In genomic region chr3:120144267-120144666, GRCh38 we compare ENCODE assay signal across 13 cellular contexts. TPM values are rescaled to one million over a fixed set of nuclear protein-coding genes. Genes with fewer than 3 reads are reported as not detected.
A peak's percentile ranks its signal among the peaks of the same experiment; 100 is the strongest.
DNase-seq lines count a peak whose midpoint lies in the region; ATAC-seq and TF ChIP-seq lines count a peak whose summit lies in the region.
"Had no signal": no experiment of that assay in that cellular context is flagged by ENCODE, and none has a peak within 500 bp of the region (broad histone marks: within the 10 kb centered on the region; RNA-seq: fewer than 3 reads in every experiment).

No MANE protein-coding gene starts in this region.

- peak overlapping the region in 1 of 2 experiments; percentile 53 for H3K14ac ChIP-seq in mesenchymal stem cell (ENCODE audit: low read length in 2 of 2)

- H3K27me3 ChIP-seq in Caco-2 (replicated peaks; ENCODE audit: control insufficient read depth, insufficient read depth, low read length) (no peaks in the 10 kb centered on the region), PC-3 (ENCODE audit: low read length) (no peaks in the 10 kb centered on the region), mesenchymal stem cell (ENCODE audit: control insufficient read depth in 1 of 2, insufficient read depth in 1 of 2, low read length in 2 of 2) (no peaks in the 10 kb centered on the region)

- H3K9ac ChIP-seq in PC-3 (ENCODE audit: low read length) (no peak overlapping the region), mesenchymal stem cell (ENCODE audit: low read length) (no peak overlapping the region)

- no peaks in the 10 kb centered on the region for H4K20me1 ChIP-seq in PC-3 (ENCODE audit: low read length)

- H3K4me3 ChIP-seq in Caco-2 (ENCODE audit: low read depth, low read length) = no peak overlapping the region
- H3K4me3 ChIP-seq in PC-3 (ENCODE audit: low read length) = no peak overlapping the region
- H3K4me3 ChIP-seq in mesenchymal stem cell (ENCODE audit: insufficient read depth in 1 of 2, low read depth in 1 of 2, low read length in 2 of 2) = no peak overlapping the region

- ATAC-seq in PC-3 = peak; percentile 22
- no peak for ATAC-seq in activated T-cell treated with anti-CD3 and anti-CD28 coated beads, Interleukin-2, amount 50 U/mL, for 72 hours (replicated peaks in 1 of 2)
- ATAC-seq: natural killer cell treated with Interleukin-12 subunit alpha and Interleukin-12 subunit beta and Interleukin-15 and Interleukin-18, amount 100 ng/mL, for 72 hours had no signal

- TF ChIP-seq CTCF in Caco-2 (IDR thresholded peaks at IDR 0.05; ENCODE audit: insufficient read depth in 1 of 2, low read depth in 1 of 2, low read length in 1 of 2, severe bottlenecking in 1 of 2, unreplicated experiment in 1 of 2) (no peak), PC-3 (conservative IDR thresholded peaks at IDR 0.05; ENCODE audit: low read depth, low read length) (no peak), GM13977 (IDR thresholded peaks at IDR 0.05; ENCODE audit: extremely low read depth, insufficient read depth, missing control alignments) (no peak)

- H3F3A ChIP-seq in PC-3 (ENCODE audit: low read length, unreplicated experiment) = no peaks in the 10 kb centered on the region

- intact Hi-C loops in Caco-2 (cut with micrococcal nuclease; ENCODE audit: unreplicated experiment) = loop anchor here (1.0 to 2.0 kb wide), 2 partner anchors 39 to 49 kb away; no protein-coding TSS in a partner anchor
- intact Hi-C loops in PC-3 (cut with micrococcal nuclease) = loop anchor here (2.0 kb wide), 2 partner anchors 33 to 49 kb away; partner anchors contain the start of gene GSK3B

- H3K4ac ChIP-seq in mesenchymal stem cell (ENCODE audit: low read depth in 1 of 2, low read length in 2 of 2) = no peak overlapping the region

- in situ Hi-C loops in GM13977 (cut with MboI; ENCODE audit: low pct_unique_long_range_greater_than_20kb, low sequenced_read_pairs, unreplicated experiment) = no loop called here

- no peaks in the 10 kb centered on the region for H3K27me3 Mint-ChIP-seq in Caco-2 (ENCODE audit: insufficient read depth, unreplicated experiment)
- no peaks in the 10 kb centered on the region for H3K27me3 Mint-ChIP-seq in activated T-cell treated with anti-CD3 and anti-CD28 coated beads, Interleukin-2, amount 50 U/mL, for 72 hours (ENCODE audit: low read depth)
- H3K27me3 Mint-ChIP-seq: CD4-positive, alpha-beta T cell; natural killer cell treated with Interleukin-12 subunit alpha and Interleukin-12 subunit beta and Interleukin-15 and Interleukin-18, amount 100 ng/mL, for 72 hours had no signal

- H3K4me1 Mint-ChIP-seq in Caco-2 (ENCODE audit: low read depth, unreplicated experiment) = peaks cover 50% of the 10 kb centered on the region
- H3K4me1 Mint-ChIP-seq in activated T-cell treated with anti-CD3 and anti-CD28 coated beads, Interleukin-2, amount 50 U/mL, for 72 hours (ENCODE audit: low read depth) = peaks cover 42% of the 10 kb centered on the region

- DNase-seq in Caco-2 (peak; percentile 68 to 82), PC-3 (peak; percentile 82), epithelial cell of prostate (ENCODE audit: low read depth, low spot score) (peak; percentile 8), mesenchymal stem cell (no peak), COR-L47 (lab: John Stamatoyannopoulos, UW) (no peak), ureter (ENCODE audit: low spot score) (no peak), GM13977 (ENCODE audit: low spot score) (no peak)
- no peak for DNase-seq in activated T-cell treated with anti-CD3 and anti-CD28 coated beads, Interleukin-2, amount 50 U/mL, for 72 hours
- DNase-seq: activated T-cell treated with anti-CD3 and anti-CD28 coated beads, Interleukin-2, amount 50 U/mL, for 1 hour; CD4-positive, alpha-beta T cell; NCI-H187 treated with DMSO at 0.1 percent for 48 hours; stimulated activated CD4-positive, alpha-beta T cell treated with anti-CD3 and anti-CD28 coated beads, Interleukin-15, amount 100 ng/mL, for 24 hours had no signal

- H3K79me1 ChIP-seq in mesenchymal stem cell (replicated peaks; ENCODE audit: low read length, poor library complexity, severe bottlenecking) = no peaks in the 10 kb centered on the region

- WGBS in mesenchymal stem cell = 35% methylated on average over 4 of the region's 4 CpGs

- H3K9me3 Mint-ChIP-seq in Caco-2 (ENCODE audit: unreplicated experiment) = peaks cover 7% of the 10 kb centered on the region
- H3K9me3 Mint-ChIP-seq in activated T-cell treated with anti-CD3 and anti-CD28 coated beads, Interleukin-2, amount 50 U/mL, for 72 hours = no peaks in the 10 kb centered on the region
- H3K9me3 Mint-ChIP-seq: CD4-positive, alpha-beta T cell; natural killer cell treated with Interleukin-12 subunit alpha and Interleukin-12 subunit beta and Interleukin-15 and Interleukin-18, amount 100 ng/mL, for 72 hours had no signal

- H3K23ac ChIP-seq in mesenchymal stem cell (ENCODE audit: low read length in 2 of 2) = no peak overlapping the region

- POLR2A ChIA-PET in Caco-2 (lab: Charles Lee) = interaction anchor here (2.0 to 6.0 kb wide), 2 partner anchors 15 to 49 kb away, joined by 14 to 58 read pairs; partner anchors contain the start of gene GSK3B
- POLR2A ChIA-PET in PC-3 (lab: Charles Lee; ENCODE audit: unreplicated experiment) = interaction anchor here (0.5 to 2.1 kb wide), 2 partner anchors 49 to 185 kb away, joined by 3 to 10 read pairs; partner anchors contain the start of gene GSK3B

- BruUV-seq in Caco-2 (replicated peaks; lab: Mats Ljungman, UMichigan) (no TSS peak), PC-3 (replicated peaks; lab: Mats Ljungman, UMichigan) (no TSS peak)

- H2BK120ac ChIP-seq in mesenchymal stem cell (ENCODE audit: low read depth, low read length) = no peak overlapping the region

- peaks cover 12% of the 10 kb centered on the region for H3K36me3 Mint-ChIP-seq in Caco-2 (ENCODE audit: insufficient read depth, unreplicated experiment)
- no peaks in the 10 kb centered on the region for H3K36me3 Mint-ChIP-seq in activated T-cell treated with anti-CD3 and anti-CD28 coated beads, Interleukin-2, amount 50 U/mL, for 72 hours (ENCODE audit: insufficient read depth in 2 of 2)
- H3K36me3 Mint-ChIP-seq: natural killer cell treated with Interleukin-12 subunit alpha and Interleukin-12 subunit beta and Interleukin-15 and Interleukin-18, amount 100 ng/mL, for 72 hours had no signal

- peaks cover 55% of the 10 kb centered on the region for H3K4me1 ChIP-seq in Caco-2
- peaks cover 51% of the 10 kb centered on the region for H3K4me1 ChIP-seq in PC-3 (ENCODE audit: insufficient read depth, low read length)
- peaks cover 7% of the 10 kb centered on the region for H3K4me1 ChIP-seq in mesenchymal stem cell (ENCODE audit: control insufficient read depth, insufficient read depth, low read depth, low read length)

- no peak overlapping the region for H2AK5ac ChIP-seq in mesenchymal stem cell (ENCODE audit: low read length, severe bottlenecking)

- no peak overlapping the region for H2BK15ac ChIP-seq in mesenchymal stem cell (ENCODE audit: low read depth, poor library complexity, severe bottlenecking)

- CTCF ChIA-PET in Caco-2 (lab: Charles Lee) (interaction anchor here (0.5 to 1.5 kb wide), 3 partner anchors 16 to 49 kb away, joined by 3 to 5 read pairs (median 4); no protein-coding TSS in a partner anchor), PC-3 (lab: Charles Lee) (no interaction called here)

- H3K79me2 ChIP-seq in PC-3 (ENCODE audit: low read length) = no peaks in the 10 kb centered on the region

- H3K9me3 ChIP-seq in Caco-2 = peaks cover 4% of the 10 kb centered on the region; the same call in 1 of the 2 replicates
- no peaks in the 10 kb centered on the region for H3K9me3 ChIP-seq in PC-3 (ENCODE audit: low read length)
- no peaks in the 10 kb centered on the region for H3K9me3 ChIP-seq in mesenchymal stem cell (ENCODE audit: control insufficient read depth, low read length)

- H3K4me3 Mint-ChIP-seq in Caco-2 (ENCODE audit: unreplicated experiment) = peak overlapping the region; percentile 40
- H3K4me3 Mint-ChIP-seq in activated T-cell treated with anti-CD3 and anti-CD28 coated beads, Interleukin-2, amount 50 U/mL, for 72 hours = no peak overlapping the region
- H3K4me3 Mint-ChIP-seq: CD4-positive, alpha-beta T cell; natural killer cell treated with Interleukin-12 subunit alpha and Interleukin-12 subunit beta and Interleukin-15 and Interleukin-18, amount 100 ng/mL, for 72 hours had no signal

- no peaks in the 10 kb centered on the region; the same call in 1 of the 2 replicates for H3K36me3 ChIP-seq in Caco-2 (ENCODE audit: control insufficient read depth, insufficient read depth, low read length)
- no peaks in the 10 kb centered on the region for H3K36me3 ChIP-seq in PC-3 (ENCODE audit: low read depth, low read length)
- peaks cover 0 to 3% of the 10 kb centered on the region in 2 experiments for H3K36me3 ChIP-seq in mesenchymal stem cell (ENCODE audit: control insufficient read depth in 1 of 2, insufficient read depth in 2 of 2, low read depth in 1 of 2, low read length in 2 of 2)

- H3K9me2 ChIP-seq in PC-3 (replicated peaks; ENCODE audit: low read length) = no peaks in the 10 kb centered on the region

- H2AFZ ChIP-seq in PC-3 (ENCODE audit: low read length) (peak overlapping the region; percentile 52), mesenchymal stem cell (ENCODE audit: low read depth, low read length) (no peak overlapping the region)

- no peak overlapping the region for H2BK5ac ChIP-seq in mesenchymal stem cell (ENCODE audit: low read depth, low read length, poor library complexity, severe bottlenecking)

- no peak overlapping the region for H4K91ac ChIP-seq in mesenchymal stem cell (ENCODE audit: low read length)

- H3K18ac ChIP-seq in mesenchymal stem cell (ENCODE audit: low read depth in 1 of 2, low read length in 2 of 2) = peak overlapping the region in 1 of 2 experiments; percentile 48

- H3K4me2 ChIP-seq in PC-3 (ENCODE audit: low read length) = peak overlapping the region; percentile 16; the same call in 1 of the 2 replicates
- H3K4me2 ChIP-seq in mesenchymal stem cell (ENCODE audit: low read length, poor library complexity, severe bottlenecking) = no peak overlapping the region

- H2BK12ac ChIP-seq in mesenchymal stem cell (ENCODE audit: low read length in 2 of 2) = peak overlapping the region; percentile 10 to 49

- peak overlapping the region; percentile 96 for H3K27ac Mint-ChIP-seq in Caco-2 (ENCODE audit: unreplicated experiment)
- no peak overlapping the region for H3K27ac Mint-ChIP-seq in activated T-cell treated with anti-CD3 and anti-CD28 coated beads, Interleukin-2, amount 50 U/mL, for 72 hours
- H3K27ac Mint-ChIP-seq: CD4-positive, alpha-beta T cell; natural killer cell treated with Interleukin-12 subunit alpha and Interleukin-12 subunit beta and Interleukin-15 and Interleukin-18, amount 100 ng/mL, for 72 hours had no signal

- H4K8ac ChIP-seq in mesenchymal stem cell (ENCODE audit: low read length) = no peak overlapping the region

- H3K27ac ChIP-seq in PC-3 (ENCODE audit: low read length) (0 out of 2 replicates have a peak overlapping the region, but pooled peaks have one; percentile 59), epithelial cell of prostate (peak overlapping the region; percentile 93), mesenchymal stem cell (ENCODE audit: low read length, poor library complexity, severe bottlenecking) (peak overlapping the region; percentile 64)

RNA-seq across cellular contexts. Expression of gene GSK3B, which starts 50.0 kb away (rescaled TPM):
- total RNA-seq in Caco-2 (2022) (55.2 and 56.4 TPM in 2 replicates), PC-3 (2014; rRNA removed) (55.8 and 71.9 TPM in 2 replicates), ureter (48.4 TPM)
- 61.0 TPM for polyA plus RNA-seq in mesenchymal stem cell (2013, experiment 1 of 2)
- 59.5 TPM for polyA plus RNA-seq in mesenchymal stem cell (2013, experiment 2 of 2)
- total RNA-seq in activated T-cell treated with anti-CD3 and anti-CD28 coated beads, Interleukin-2, amount 50 U/mL, for 72 hours = 10 to 100 TPM; 35.4 to 37.5 TPM

Comparison
In these comparisons a context has a peak if more than half of its experiments do, and no peak if none do; other contexts are left out.
1. DNase-seq: peak in Caco-2 (2 of 2), PC-3 (single experiment) and epithelial cell of prostate (single experiment); none in mesenchymal stem cell (single experiment), COR-L47 (single experiment), activated T-cell treated with anti-CD3 and anti-CD28 coated beads, Interleukin-2, amount 50 U/mL, for 72 hours (0 of 2), ureter (single experiment) and GM13977 (single experiment).
2. Peak in every context shown above with its lines, with median percentiles within 50 percentile points of each other: H3K27ac ChIP-seq.